8 cellular contexts compared by ENCODE assay signal in the genomic region with DNA sequence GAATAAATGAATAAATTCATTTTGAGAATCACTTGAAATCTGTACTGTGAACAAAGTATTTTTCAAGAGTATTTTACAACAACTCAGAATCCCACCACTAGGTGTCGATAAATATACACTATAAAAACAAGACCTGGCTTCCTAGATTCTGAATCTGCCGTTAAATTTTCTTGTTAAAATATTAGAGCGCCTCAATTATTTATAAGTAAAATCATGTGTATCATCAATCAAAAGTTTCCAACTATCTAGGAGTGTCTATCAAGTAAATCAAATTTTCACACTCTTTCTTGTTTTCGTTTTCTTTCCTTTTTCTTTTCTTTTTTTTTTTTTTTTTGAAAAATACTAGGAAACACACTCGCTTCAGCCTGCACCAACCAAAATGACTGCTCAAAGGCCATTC.
DNase-seq lines count a peak whose midpoint lies in the region; ATAC-seq, FAIRE-seq and TF ChIP-seq lines count a peak whose summit lies in the region.

No MANE protein-coding gene starts in this region.

- no peaks in the 10 kb centered on the region for H3K36me3 Mint-ChIP-seq in progenitor cell of endocrine pancreas (ENCODE audit: insufficient read depth)

- 12 to 26% methylated on average over 5 of the region's 5 CpGs for WGBS in esophagus squamous epithelium, 2 donors

- H3K4me3 ChIP-seq in HL-60 (replicated peaks; ENCODE audit: insufficient read depth, low read length): no peak overlapping the region
- H3K4me3 ChIP-seq in esophagus squamous epithelium: no peak overlapping the region

- peaks cover 9% of the 10 kb centered on the region for H3K4me1 Mint-ChIP-seq in progenitor cell of endocrine pancreas (ENCODE audit: low read depth)

- TF ChIP-seq POLR2A in esophagus squamous epithelium (IDR thresholded peaks at IDR 0.05): no peak

- peak; percentile 28 for DNase-seq in EL
- no peak for DNase-seq in HL-60 (ENCODE audit: low read depth in 1 of 2, low spot score in 1 of 2)
- DNase-seq in RCC 7860 (ENCODE audit: low spot score): peak; percentile 10
- DNase-seq in esophagus squamous epithelium (lab: John Stamatoyannopoulos, UW): no peak
- DNase-seq in progenitor cell of endocrine pancreas (ENCODE audit: low spot score, unreplicated experiment): no peak
- no peak for DNase-seq in stimulated activated CD4-positive, alpha-beta T cell treated with anti-CD3 and anti-CD28 coated beads, Interleukin-15, amount 100 ng/mL, for 24 hours
- DNase-seq in GDM1 (lab: John Stamatoyannopoulos, UW): no peak

- ATAC-seq in HG03378 (IDR thresholded peaks at IDR 0.05; ENCODE audit: unreplicated experiment): no peak

- H3K27me3 Mint-ChIP-seq in progenitor cell of endocrine pancreas: no peaks in the 10 kb centered on the region

- H3K4me3 Mint-ChIP-seq in progenitor cell of endocrine pancreas (ENCODE audit: low read depth): no peak overlapping the region

- peak; percentile 9 for TF ChIP-seq CTCF in HL-60 (IDR thresholded peaks at IDR 0.05; ENCODE audit: insufficient read depth, low read length)
- peak; percentile 17 to 83 (median 72) for TF ChIP-seq CTCF in esophagus squamous epithelium (IDR thresholded peaks at IDR 0.05)
- TF ChIP-seq CTCF in progenitor cell of endocrine pancreas (IDR thresholded peaks at IDR 0.05; ENCODE audit: unreplicated experiment): peak; percentile 79

- no peaks in the 10 kb centered on the region for H3K9me3 Mint-ChIP-seq in progenitor cell of endocrine pancreas (ENCODE audit: low read depth)

- intact Hi-C loops in esophagus squamous epithelium (cut with DNase I): no loop called here

- FAIRE-seq in RCC 7860 (lab: Jason Lieb, UNC): peak; percentile 68

- H3K27ac ChIP-seq in HL-60 (replicated peaks) (no peak overlapping the region), esophagus squamous epithelium (no peak overlapping the region)

- peaks cover 0 to 15% (median 0%) of the 10 kb centered on the region in 3 donors for H3K4me1 ChIP-seq in esophagus squamous epithelium

- no peak overlapping the region for H3K27ac Mint-ChIP-seq in progenitor cell of endocrine pancreas

- peaks cover 2% of the 10 kb centered on the region for H3K27me3 ChIP-seq in HL-60 (ENCODE audit: insufficient read depth, poor library complexity, severe bottlenecking)
- no peaks in the 10 kb centered on the region for H3K27me3 ChIP-seq in esophagus squamous epithelium

- no peaks in the 10 kb centered on the region for H3K9me3 ChIP-seq in esophagus squamous epithelium

- H3K36me3 ChIP-seq in esophagus squamous epithelium: no peaks in the 10 kb centered on the region

Comparison
In these comparisons a context has a peak if more than half of its experiments do, and no peak if none do; other contexts are left out.
1. DNase-seq: peak in EL (single experiment) and RCC 7860 (single experiment); none in HL-60 (0 of 2), esophagus squamous epithelium (single experiment), progenitor cell of endocrine pancreas (single experiment), stimulated activated CD4-positive, alpha-beta T cell treated with anti-CD3 and anti-CD28 coated beads, Interleukin-15, amount 100 ng/mL, for 24 hours (single experiment) and GDM1 (single experiment).
2. CTCF ChIP-seq: peak in every context shown above with its lines; median percentile 79 in progenitor cell of endocrine pancreas; 72 in esophagus squamous epithelium; 9 in HL-60.